ENCODE assay signal across 3 cellular contexts in the genomic region with DNA sequence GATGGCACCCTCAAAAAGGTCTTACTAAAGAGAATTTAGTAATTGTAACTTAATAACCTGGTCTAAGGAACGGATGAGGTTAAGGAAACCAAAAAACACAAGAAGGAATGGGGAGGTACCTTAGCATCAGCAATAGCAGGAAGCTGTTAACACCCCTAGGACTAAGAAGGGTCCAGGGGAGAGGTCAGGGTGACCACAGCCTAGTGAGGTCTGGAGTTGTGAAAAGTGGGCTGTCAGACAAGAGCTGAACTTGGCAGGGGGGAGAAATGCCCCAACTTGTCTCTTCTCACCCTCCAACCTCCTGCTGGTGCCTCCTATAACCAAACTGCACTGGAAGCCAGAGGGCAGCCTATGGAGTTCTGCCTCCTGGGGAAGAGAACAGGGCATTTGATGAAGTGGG. TPM values are rescaled to one million over a fixed set of nuclear protein-coding genes. Genes with fewer than 3 reads are reported as not detected.
"Had no signal": no experiment of that assay in that cellular context is flagged by ENCODE, and none has a peak within 500 bp of the region (broad histone marks: within the 10 kb centered on the region; RNA-seq: fewer than 3 reads in every experiment).

No MANE protein-coding gene starts in this region.

RNA-seq across cellular contexts. Expression of gene PGM5, which starts 41.9 kb away (rescaled TPM):
- total RNA-seq: OCI-LY7, PC-9 had no signal
- polyA plus RNA-seq: SK-N-SH had no signal
